ENCODE assay signal across 8 cellular contexts in genomic region chr1:45009956-45010854, GRCh38. TPM values are rescaled to one million over a fixed set of nuclear protein-coding genes. Genes with fewer than 3 reads are reported as not detected.
DNase-seq lines count a peak whose midpoint lies in the region; ATAC-seq lines count a peak whose summit lies in the region.

No MANE protein-coding gene starts in this region.

- no peak overlapping the region for H2BK12ac ChIP-seq in trophoblast cell (ENCODE audit: low read length)

- H3K14ac ChIP-seq in trophoblast cell (ENCODE audit: low read length) = peak overlapping the region; percentile 63

- DNase-seq in EH (ENCODE audit: low read depth) = peak; percentile 19
- DNase-seq in NCI-H1694 (lab: John Stamatoyannopoulos, UW) = peak; percentile 39
- peak; percentile 43 to 55 for DNase-seq in activated T-cell treated with anti-CD3 and anti-CD28 coated beads, Interleukin-2, amount 50 U/mL, for 48 hours
- DNase-seq in glomerular visceral epithelial cell (ENCODE audit: extremely low spot score) = peak; percentile 22
- peak; percentile 24 to 43 for DNase-seq in trophoblast cell

- H3K18ac ChIP-seq in trophoblast cell (ENCODE audit: low read length) = peak overlapping the region; percentile 40

- ATAC-seq in HG03469 (IDR thresholded peaks at IDR 0.05; ENCODE audit: unreplicated experiment) (no peak), GM19035 (IDR thresholded peaks at IDR 0.05; ENCODE audit: unreplicated experiment) (no peak), GM21576 (IDR thresholded peaks at IDR 0.05; ENCODE audit: unreplicated experiment) (no peak)

- H3K79me2 ChIP-seq in trophoblast cell (ENCODE audit: control insufficient read depth, insufficient read depth, low read length, poor library complexity) = peaks cover 6% of the 10 kb centered on the region

- no peaks in the 10 kb centered on the region for H3K9me3 ChIP-seq in trophoblast cell (ENCODE audit: insufficient read depth, low read depth, low read length)

- peaks cover 51 to 52% of the 10 kb centered on the region in 2 experiments for H3K36me3 ChIP-seq in trophoblast cell (ENCODE audit: control insufficient read depth in 1 of 2, insufficient read depth in 2 of 2, low read length in 2 of 2)

- no peak overlapping the region for H3K23ac ChIP-seq in trophoblast cell (ENCODE audit: low read length)

- no peak overlapping the region for H2AK5ac ChIP-seq in trophoblast cell (ENCODE audit: low read length)

- H2BK5ac ChIP-seq in trophoblast cell (ENCODE audit: low read depth, low read length, poor library complexity) = no peak overlapping the region

- peaks cover 7% of the 10 kb centered on the region for H3K79me1 ChIP-seq in trophoblast cell (ENCODE audit: low read length)

- no peak overlapping the region for H2BK120ac ChIP-seq in trophoblast cell (ENCODE audit: insufficient read depth, low read length, poor library complexity)

- no CpG with 5 or more reads among the region's 41 CpGs for WGBS in trophoblast cell (ENCODE audit: extremely low coverage, insufficient coverage, insufficient read length)

- H3K4me3 ChIP-seq in trophoblast cell (ENCODE audit: low read depth, low read length) = peak overlapping the region; percentile 94

- peak overlapping the region; percentile 84 for H4K8ac ChIP-seq in trophoblast cell (ENCODE audit: low read depth, low read length)

- H4K12ac ChIP-seq in trophoblast cell (ENCODE audit: low read depth, low read length) = peak overlapping the region; percentile 49

- peak overlapping the region; percentile 89 for H3K4me2 ChIP-seq in trophoblast cell (ENCODE audit: low read length)

- peaks cover 8 to 11% of the 10 kb centered on the region in 2 experiments for H3K4me1 ChIP-seq in trophoblast cell (ENCODE audit: control insufficient read depth in 1 of 2, insufficient read depth in 2 of 2, low read length in 2 of 2)

- peak overlapping the region; percentile 10 for H4K91ac ChIP-seq in trophoblast cell (ENCODE audit: low read depth, low read length)

- peak overlapping the region; percentile 82 for H2AFZ ChIP-seq in trophoblast cell (ENCODE audit: insufficient read depth, low read length, poor library complexity)

- no peaks in the 10 kb centered on the region for H3K27me3 ChIP-seq in trophoblast cell (ENCODE audit: insufficient read depth, low read length)

- H3K9ac ChIP-seq in trophoblast cell (ENCODE audit: low read length) = peak overlapping the region; percentile 83

- H3K27ac ChIP-seq in trophoblast cell (ENCODE audit: low read depth, low read length) = no peak overlapping the region

- peak overlapping the region; percentile 22 for H3K4ac ChIP-seq in trophoblast cell (ENCODE audit: low read depth, low read length)

RNA-seq across cellular contexts. Expression of gene HECTD3, which starts 0.9 kb away (rescaled TPM):
- 29.4 and 30.2 TPM in 2 replicates for polyA plus RNA-seq in trophoblast cell (2013)

RNA-seq across cellular contexts. Expression of gene UROD, which starts 1.8 kb away (rescaled TPM):
- 52.2 and 52.9 TPM in 2 replicates for polyA plus RNA-seq in trophoblast cell (2013)

RNA-seq across cellular contexts. Expression of gene EIF2B3, which starts 23.8 kb away (rescaled TPM):
- polyA plus RNA-seq in trophoblast cell (2013) = 13.9 and 14.3 TPM in 2 replicates
